Comparison of ENCODE assay signal across 8 cellular contexts in the genomic region with DNA sequence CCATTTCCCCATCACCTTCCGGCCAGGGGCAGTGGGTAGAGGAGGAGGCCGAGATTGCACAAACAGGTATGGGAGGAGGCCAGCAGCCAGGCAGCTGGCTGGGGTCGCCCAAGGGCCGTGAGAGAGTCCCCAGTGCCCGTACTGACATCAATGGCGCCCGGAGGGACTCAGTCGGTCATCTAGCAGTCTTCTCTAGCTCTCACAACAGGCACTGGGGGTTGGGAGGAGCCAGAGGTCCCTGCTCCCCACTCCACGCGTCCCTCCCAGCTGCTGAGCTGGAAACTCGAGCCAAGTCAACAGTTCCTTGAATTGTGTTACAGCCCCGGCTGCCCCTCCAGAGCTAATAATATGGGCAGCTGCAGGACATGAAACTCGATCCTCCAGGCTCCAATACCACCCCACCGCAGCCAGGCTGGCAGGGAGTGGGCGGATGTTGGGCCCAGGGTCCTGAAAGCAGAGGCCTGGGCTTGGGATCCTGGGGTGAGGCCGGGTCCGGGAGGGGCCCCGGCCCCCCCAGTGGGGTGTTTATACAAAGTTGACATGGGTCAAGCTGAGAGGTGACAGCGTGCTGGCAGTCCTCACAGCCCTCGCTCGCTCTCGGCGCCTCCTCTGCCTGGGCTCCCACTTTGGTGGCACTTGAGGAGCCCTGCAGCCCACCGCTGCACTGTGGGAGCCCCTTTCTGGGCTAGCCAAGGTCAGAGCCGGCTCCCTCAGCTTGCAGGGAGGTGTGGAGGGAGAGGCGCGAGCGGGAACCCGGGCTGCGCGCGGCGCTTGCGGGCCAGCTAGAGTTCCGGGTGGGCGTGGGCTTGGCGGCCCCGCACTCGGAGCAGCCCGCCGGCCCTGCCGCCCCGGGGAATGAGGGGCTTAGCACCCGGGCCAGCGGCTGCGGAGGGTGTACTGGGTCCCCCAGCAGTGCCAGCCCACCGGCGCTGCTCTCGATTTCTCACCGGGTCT. TPM values are rescaled to one million over a fixed set of nuclear protein-coding genes. Genes with fewer than 3 reads are reported as not detected.
DNase-seq lines count a peak whose midpoint lies in the region; TF ChIP-seq lines count a peak whose summit lies in the region.
"Not testable (repeated sequence)": the region's sequence is repeated elsewhere in the genome, so short reads cannot be mapped to it uniquely, and the experiment has no call there.

No MANE protein-coding gene starts in this region.

- H3K9me3 Mint-ChIP-seq in activated T-cell treated with anti-CD3 and anti-CD28 coated beads, Interleukin-2, amount 50 U/mL, for 24 hours, result not testable (repeated sequence)

- H3K36me3 Mint-ChIP-seq in activated T-cell treated with anti-CD3 and anti-CD28 coated beads, Interleukin-2, amount 50 U/mL, for 24 hours (ENCODE audit: low read depth), result peaks cover 17% of the 10 kb centered on the region

- H3K4me1 Mint-ChIP-seq in activated T-cell treated with anti-CD3 and anti-CD28 coated beads, Interleukin-2, amount 50 U/mL, for 24 hours (ENCODE audit: low read depth), result peaks cover 80% of the 10 kb centered on the region

- H3K27me3 ChIP-seq in MG63; left ventricle myocardium inferior (ENCODE audit: low read depth): not testable (repeated sequence)

- H3K27ac Mint-ChIP-seq in activated T-cell treated with anti-CD3 and anti-CD28 coated beads, Interleukin-2, amount 50 U/mL, for 24 hours, result peak overlapping the region; percentile 57

- H3K4me3 ChIP-seq in MG63; skeletal muscle cell (ENCODE audit: low read depth, low read length): not testable (repeated sequence)
- H3K4me3 ChIP-seq in left ventricle myocardium inferior, result peak overlapping the region; percentile 49

- H3K36me3 ChIP-seq in MG63, left ventricle myocardium inferior: not testable (repeated sequence)

- H3K9me3 ChIP-seq in MG63; left ventricle myocardium inferior (replicated peaks): not testable (repeated sequence)

- DNase-seq in Ammon's horn (ENCODE audit: low spot score) (peak; percentile 88), MG63 (peak; percentile 62), NCI-H526 treated with DMSO at 0.1 percent for 48 hours (lab: John Stamatoyannopoulos, UW) (peak; percentile 62), dermis blood vessel endothelial cell (peak; percentile 96), left ventricle myocardium inferior (peak; percentile 74), myocyte (ENCODE audit: low read depth) (peak; percentile 99), skeletal muscle cell (ENCODE audit: low read depth) (peak; percentile 77)
- not testable (repeated sequence) for DNase-seq in activated T-cell treated with anti-CD3 and anti-CD28 coated beads, Interleukin-2, amount 50 U/mL, for 24 hours

- not testable (repeated sequence) for H3K4me3 Mint-ChIP-seq in activated T-cell treated with anti-CD3 and anti-CD28 coated beads, Interleukin-2, amount 50 U/mL, for 24 hours

- intact Hi-C loops in left ventricle myocardium inferior (cut with micrococcal nuclease), result loop anchor here (10.0 kb wide), 1 partner anchor 51 kb away; a partner anchor contains a TSS

- peak overlapping the region; percentile 91 for H3K27ac ChIP-seq in left ventricle myocardium inferior (replicated peaks)

- peaks cover 68% of the 10 kb centered on the region for H3K4me1 ChIP-seq in left ventricle myocardium inferior

- TF ChIP-seq CTCF in left ventricle myocardium inferior (IDR thresholded peaks at IDR 0.05; ENCODE audit: borderline replicate concordance), result not testable (repeated sequence)

- not testable (repeated sequence) for H3K27me3 Mint-ChIP-seq in activated T-cell treated with anti-CD3 and anti-CD28 coated beads, Interleukin-2, amount 50 U/mL, for 24 hours

RNA-seq across cellular contexts. Expression of a gene that starts 29.2 kb away (rescaled TPM):
- total RNA-seq in MG63 (2014; rRNA removed; shearing (Covaris generic); ENCODE audit: low replicate concordance), result 19.3 and 24.4 TPM in 2 replicates
- total RNA-seq in dermis blood vessel endothelial cell, result 25.9 and 35.9 TPM in 2 replicates
- 25.6 TPM for total RNA-seq in left ventricle myocardium inferior
- 27.1 and 30.3 TPM in 2 replicates for total RNA-seq in myocyte
- 41.3 TPM for polyA plus RNA-seq in myocyte (2012)

RNA-seq across cellular contexts. Expression of a gene that starts 51.8 kb away (rescaled TPM):
- total RNA-seq in MG63 (2014; rRNA removed; shearing (Covaris generic); ENCODE audit: low replicate concordance), result 260 and 266 TPM in 2 replicates
- total RNA-seq in dermis blood vessel endothelial cell (146 and 173 TPM in 2 replicates), left ventricle myocardium inferior (66.3 TPM), myocyte (97.0 and 97.3 TPM in 2 replicates)
- 242 TPM for polyA plus RNA-seq in myocyte (2012)
